Comparison of ENCODE assay signal across 15 cellular contexts in the genomic region with DNA sequence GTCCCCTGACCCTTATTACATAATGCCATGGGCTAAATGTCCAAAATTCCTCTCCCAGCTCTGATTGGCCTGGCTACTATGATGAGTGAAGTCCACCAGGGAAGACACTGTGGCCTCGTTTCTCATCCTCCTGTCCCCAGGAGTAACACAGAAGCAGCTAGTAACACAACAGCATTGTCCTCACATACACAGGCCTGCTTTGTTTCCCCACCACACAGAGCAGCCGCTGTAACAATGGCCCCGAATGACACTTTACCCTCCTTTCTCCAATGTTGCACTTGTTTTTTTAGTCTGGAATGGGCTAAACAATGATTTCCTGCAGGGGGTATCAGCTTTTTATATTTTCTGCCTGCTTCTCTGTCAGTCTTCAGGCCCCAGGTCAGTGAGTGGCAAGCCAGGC. TPM values are rescaled to one million over a fixed set of nuclear protein-coding genes. Genes with fewer than 3 reads are reported as not detected.
DNase-seq lines count a peak whose midpoint lies in the region; ATAC-seq and TF ChIP-seq lines count a peak whose summit lies in the region.
"Had no signal": no experiment of that assay in that cellular context is flagged by ENCODE, and none has a peak within 500 bp of the region (broad histone marks: within the 10 kb centered on the region; RNA-seq: fewer than 3 reads in every experiment).

A gene with protein sequence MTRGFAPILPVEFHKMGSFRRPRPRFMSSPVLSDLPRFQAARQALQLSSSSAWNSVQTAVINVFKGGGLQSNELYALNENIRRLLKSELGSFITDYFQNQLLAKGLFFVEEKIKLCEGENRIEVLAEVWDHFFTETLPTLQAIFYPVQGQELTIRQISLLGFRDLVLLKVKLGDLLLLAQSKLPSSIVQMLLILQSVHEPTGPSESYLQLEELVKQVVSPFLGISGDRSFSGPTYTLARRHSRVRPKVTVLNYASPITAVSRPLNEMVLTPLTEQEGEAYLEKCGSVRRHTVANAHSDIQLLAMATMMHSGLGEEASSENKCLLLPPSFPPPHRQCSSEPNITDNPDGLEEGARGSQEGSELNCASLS (plus strand): TSS at position 363 of the 400 bp plus-strand sequence. CDS start 104,834 bp downstream, outside the sequence.

- no peaks in the 10 kb centered on the region for H3K36me3 Mint-ChIP-seq in activated T-cell treated with anti-CD3 and anti-CD28 coated beads, Interleukin-2, amount 50 U/mL, for 72 hours (ENCODE audit: insufficient read depth in 2 of 2)
- H3K36me3 Mint-ChIP-seq in natural killer cell, result no peaks in the 10 kb centered on the region
- H3K36me3 Mint-ChIP-seq: activated naive CD4-positive, alpha-beta T cell treated with anti-CD3 and anti-CD28 coated beads, Interleukin-2, amount 50 U/mL, for 24 hours had no signal

- H3K4me3 Mint-ChIP-seq in activated T-cell treated with anti-CD3 and anti-CD28 coated beads, Interleukin-2, amount 50 U/mL, for 72 hours, result no peak within 1 kb of the TSS
- no peak within 1 kb of the TSS for H3K4me3 Mint-ChIP-seq in natural killer cell
- H3K4me3 Mint-ChIP-seq: activated naive CD4-positive, alpha-beta T cell treated with anti-CD3 and anti-CD28 coated beads, Interleukin-2, amount 50 U/mL, for 24 hours had no signal

- peaks cover 2% of the 10 kb centered on the region for H3K27me3 Mint-ChIP-seq in activated T-cell treated with anti-CD3 and anti-CD28 coated beads, Interleukin-2, amount 50 U/mL, for 72 hours (ENCODE audit: low read depth)
- H3K27me3 Mint-ChIP-seq in natural killer cell (ENCODE audit: low read depth in 2 of 2), result no peaks in the 10 kb centered on the region
- H3K27me3 Mint-ChIP-seq: activated naive CD4-positive, alpha-beta T cell treated with anti-CD3 and anti-CD28 coated beads, Interleukin-2, amount 50 U/mL, for 24 hours had no signal

- no peaks in the 10 kb centered on the region for H3K9me3 Mint-ChIP-seq in activated T-cell treated with anti-CD3 and anti-CD28 coated beads, Interleukin-2, amount 50 U/mL, for 72 hours
- no peaks in the 10 kb centered on the region for H3K9me3 Mint-ChIP-seq in natural killer cell
- H3K9me3 Mint-ChIP-seq: activated naive CD4-positive, alpha-beta T cell treated with anti-CD3 and anti-CD28 coated beads, Interleukin-2, amount 50 U/mL, for 24 hours had no signal

- DNase-seq in activated T-cell treated with anti-CD3 and anti-CD28 coated beads, Interleukin-2, amount 50 U/mL, for 72 hours, result no peak
- DNase-seq in activated T-cell treated with anti-CD3 and anti-CD28 coated beads for 4 hours (no peak), natural killer cell (no peak), vagina (ENCODE audit: extremely low spot score in 2 of 2) (no peak), lower leg skin (ENCODE audit: low spot score in 2 of 2) (no peak), CD1c-positive myeloid dendritic cell (ENCODE audit: extremely low spot score) (no peak)
- DNase-seq: ACHN, DND-41, MV-4-11, NCI-H524, Right ventricle myocardium superior had no signal

- H3K4me3 ChIP-seq in vagina (no peak within 1 kb of the TSS), lower leg skin (ENCODE audit: low read depth, poor library complexity, severe bottlenecking) (no peak within 1 kb of the TSS)

- no peaks in the 10 kb centered on the region for H3K27me3 ChIP-seq in vagina

- TF ChIP-seq CTCF in natural killer cell (IDR thresholded peaks at IDR 0.05) (no peak), vagina (IDR thresholded peaks at IDR 0.05) (no peak), lower leg skin (IDR thresholded peaks at IDR 0.05) (no peak)

- peaks cover 12% of the 10 kb centered on the region for H3K4me1 ChIP-seq in vagina

- H3K9me3 ChIP-seq in vagina, result no peaks in the 10 kb centered on the region

- 68 to 94% methylated on average over 3 of the region's 3 CpGs for WGBS in lower leg skin, 2 donors

- in situ Hi-C loops in endometrial microvascular endothelial cells (cut with HindIII; ENCODE audit: inconsistent ontology term, low pct_unique_long_range_greater_than_20kb, low sequenced_read_pairs), result loop anchor here (25.0 kb wide), 1 partner anchor 191 kb away; no protein-coding TSS in a partner anchor

- no peaks in the 10 kb centered on the region for H3K36me3 ChIP-seq in vagina

- TF ChIP-seq POLR2A in vagina (IDR thresholded peaks at IDR 0.05) (no peak), lower leg skin (IDR thresholded peaks at IDR 0.05) (no peak)

- no peak within 1 kb of the TSS for H3K27ac Mint-ChIP-seq in activated T-cell treated with anti-CD3 and anti-CD28 coated beads, Interleukin-2, amount 50 U/mL, for 72 hours
- no peak within 1 kb of the TSS for H3K27ac Mint-ChIP-seq in natural killer cell
- H3K27ac Mint-ChIP-seq: activated naive CD4-positive, alpha-beta T cell treated with anti-CD3 and anti-CD28 coated beads, Interleukin-2, amount 50 U/mL, for 24 hours had no signal

- no peak for ATAC-seq in activated T-cell treated with anti-CD3 and anti-CD28 coated beads, Interleukin-2, amount 50 U/mL, for 72 hours (replicated peaks in 1 of 2)
- ATAC-seq in natural killer cell (no peak), HG03565 (IDR thresholded peaks at IDR 0.05; ENCODE audit: unreplicated experiment) (no peak)
- ATAC-seq: activated CD4-positive, CD25-positive, alpha-beta regulatory T cell treated with anti-CD3 and anti-CD28 coated beads, Interleukin-2, amount 50 U/mL, for 24 hours had no signal

- intact Hi-C loops in natural killer cell (cut with micrococcal nuclease) (no loop called here), vagina (cut with DNase I) (no loop called here), lower leg skin (cut with DNase I; ENCODE audit: low total_unique reads) (loop anchor here (5.0 kb wide), 1 partner anchor 196 kb away; no protein-coding TSS in a partner anchor)

- no peak within 1 kb of the TSS for H3K27ac ChIP-seq in vagina

- H3K4me1 Mint-ChIP-seq in activated T-cell treated with anti-CD3 and anti-CD28 coated beads, Interleukin-2, amount 50 U/mL, for 72 hours (ENCODE audit: low read depth), result peaks cover 6% of the 10 kb centered on the region
- H3K4me1 Mint-ChIP-seq in natural killer cell, result peaks cover 3 to 5% of the 10 kb centered on the region in 2 donors
- H3K4me1 Mint-ChIP-seq: activated naive CD4-positive, alpha-beta T cell treated with anti-CD3 and anti-CD28 coated beads, Interleukin-2, amount 50 U/mL, for 24 hours had no signal

RNA-seq across cellular contexts. Expression of the gene that starts here (rescaled TPM):
- total RNA-seq in activated T-cell treated with anti-CD3 and anti-CD28 coated beads, Interleukin-2, amount 50 U/mL, for 72 hours, result 10 to 100 TPM; 14.2 to 14.6 TPM
- 25.6 TPM for total RNA-seq in endometrial microvascular endothelial cells (ENCODE audit: inconsistent ontology term)
- total RNA-seq in natural killer cell, result 100 to 1,000 TPM; 128 to 367 (median 303) TPM
- 27.5 TPM for total RNA-seq in vagina
- 1 to 10 TPM; 1.1 to 3.4 (median 1.7) TPM for total RNA-seq in lower leg skin
